Comparison of ENCODE assay signal across 2 cellular contexts in genomic region chr1:235336903-235337302, GRCh38.
TF ChIP-seq lines count a peak whose summit lies in the region.

No MANE protein-coding gene starts in this region.

TF ChIP-seq in liver, 16 proteins besides CTCF, POLR2A, EP300 and RAD21:
- TF ChIP-seq HNF4A (conservative IDR thresholded peaks at IDR 0.05) (peak in 1 of 2 donors; percentile 26), FOXA1 (IDR thresholded peaks at IDR 0.05) (no peak), SP1 (IDR thresholded peaks at IDR 0.05) (peak; percentile 25), RXRA (IDR thresholded peaks at IDR 0.05) (no peak), MAX (IDR thresholded peaks at IDR 0.05) (peak; percentile 13), TAF1 (conservative IDR thresholded peaks at IDR 0.05) (no peak), JUND (IDR thresholded peaks at IDR 0.05) (no peak), ATF3 (IDR thresholded peaks at IDR 0.05) (no peak), YY1 (IDR thresholded peaks at IDR 0.05) (no peak), FOXA2 (IDR thresholded peaks at IDR 0.05) (no peak), NR2F2 (IDR thresholded peaks at IDR 0.05) (no peak), GABPA (IDR thresholded peaks at IDR 0.05 in 1 of 2, conservative IDR thresholded peaks at IDR 0.05 in 1 of 2) (no peak), REST (IDR thresholded peaks at IDR 0.05) (no peak)

TF ChIP-seq in HepG2, 621 proteins besides CTCF, POLR2A, EP300 and RAD21:
- TF ChIP-seq CBFB (CRISPR knock-in tag; IDR thresholded peaks at IDR 0.05) (no peak), IRF9 (CRISPR knock-in tag; IDR thresholded peaks at IDR 0.05; ENCODE audit: borderline replicate concordance) (no peak), ZBTB38 (CRISPR knock-in tag; IDR thresholded peaks at IDR 0.05) (no peak), GABPB1 (CRISPR knock-in tag; IDR thresholded peaks at IDR 0.05) (no peak), ZNF569 (CRISPR knock-in tag; IDR thresholded peaks at IDR 0.05; ENCODE audit: borderline replicate concordance) (no peak), RNF219 (CRISPR knock-in tag; IDR thresholded peaks at IDR 0.05) (no peak), FOXM1 (CRISPR knock-in tag; IDR thresholded peaks at IDR 0.05) (no peak), SMARCC2 (IDR thresholded peaks at IDR 0.05) (no peak), NFE2L1 (CRISPR knock-in tag; IDR thresholded peaks at IDR 0.05; ENCODE audit: borderline replicate concordance) (no peak), MTF1 (CRISPR knock-in tag; IDR thresholded peaks at IDR 0.05) (no peak), NFKB2 (CRISPR knock-in tag; IDR thresholded peaks at IDR 0.05; ENCODE audit: borderline replicate concordance) (no peak), ZSCAN12 (CRISPR knock-in tag; IDR thresholded peaks at IDR 0.05) (no peak)
